9 cellular contexts compared by ENCODE assay signal in genomic region chr5:80481019-80481893, GRCh38. TPM values are rescaled to one million over a fixed set of nuclear protein-coding genes. Genes with fewer than 3 reads are reported as not detected.
DNase-seq lines count a peak whose midpoint lies in the region; ATAC-seq, FAIRE-seq and TF ChIP-seq lines count a peak whose summit lies in the region.
"Had no signal": no experiment of that assay in that cellular context is flagged by ENCODE, and none has a peak within 500 bp of the region (broad histone marks: within the 10 kb centered on the region; RNA-seq: fewer than 3 reads in every experiment).

No MANE protein-coding gene starts in this region.

- H3K4me1 Mint-ChIP-seq in CD14-positive monocyte (peaks cover 8% of the 10 kb centered on the region), natural killer cell (no peaks in the 10 kb centered on the region)
- H3K4me1 Mint-ChIP-seq in effector memory CD8-positive, alpha-beta T cell (ENCODE audit: low read depth in 2 of 2) = no peaks in the 10 kb centered on the region

- no peaks in the 10 kb centered on the region for H3K36me3 ChIP-seq in KMS-11 (ENCODE audit: insufficient read depth)
- no peaks in the 10 kb centered on the region for H3K36me3 ChIP-seq in effector memory CD4-positive, alpha-beta T cell (ENCODE audit: control insufficient read depth, insufficient read depth, low read length)

- no peak overlapping the region for H3K4me3 ChIP-seq in KMS-11 (IDR thresholded peaks at IDR 0.05; ENCODE audit: insufficient read depth, low read depth, low read length)
- H3K4me3 ChIP-seq in effector memory CD4-positive, alpha-beta T cell (ENCODE audit: insufficient read depth, low read depth, low read length, poor library complexity, severe bottlenecking) = no peak overlapping the region

- H3K9ac ChIP-seq in KMS-11 = no peak overlapping the region

- H3K27me3 Mint-ChIP-seq in CD14-positive monocyte (ENCODE audit: low read depth in 3 of 3) (no peaks in the 10 kb centered on the region), natural killer cell (ENCODE audit: low read depth in 2 of 2) (peaks cover 0 to under 1% of the 10 kb centered on the region in 2 donors)
- H3K27me3 Mint-ChIP-seq in effector memory CD8-positive, alpha-beta T cell = peaks cover 6 to 10% of the 10 kb centered on the region in 2 donors

- H3K27me3 ChIP-seq in KMS-11 (ENCODE audit: insufficient read depth, low read depth) = no peaks in the 10 kb centered on the region
- H3K27me3 ChIP-seq in effector memory CD4-positive, alpha-beta T cell (replicated peaks; ENCODE audit: control insufficient read depth, insufficient read depth, low read length, poor library complexity, severe bottlenecking) = no peaks in the 10 kb centered on the region

- peak; percentile 52 for ATAC-seq in effector memory CD8-positive, alpha-beta T cell (replicated peaks)
- ATAC-seq in natural killer cell (peak in 2 of 3 donors; percentile 70 to 76), GM21825 (IDR thresholded peaks at IDR 0.05; ENCODE audit: unreplicated experiment) (no peak)

- DNase-seq in CD14-positive monocyte (ENCODE audit: low spot score) (peak; percentile 55), GM18507 (ENCODE audit: extremely low spot score, insufficient read length, low read depth) (peak; percentile 7), SKM-1 treated with dmso at 0.1 percent for 144 hours (lab: John Stamatoyannopoulos, UW; ENCODE audit: unreplicated experiment) (peak; percentile 63), natural killer cell (no peak)
- DNase-seq in effector memory CD8-positive, alpha-beta T cell = no peak
- no peak for DNase-seq in effector memory CD4-positive, alpha-beta T cell

- no peaks in the 10 kb centered on the region for H4K20me1 ChIP-seq in KMS-11 (ENCODE audit: insufficient read depth)

- H3K27ac Mint-ChIP-seq in CD14-positive monocyte (peak overlapping the region in 2 of 7 donors; percentile 1 to 44), natural killer cell (no peak overlapping the region)
- no peak overlapping the region for H3K27ac Mint-ChIP-seq in effector memory CD8-positive, alpha-beta T cell
- H3K27ac Mint-ChIP-seq: natural killer cell treated with Interleukin-12 subunit alpha and Interleukin-12 subunit beta and Interleukin-15 and Interleukin-18, amount 100 ng/mL, for 72 hours had no signal

- H3K4me1 ChIP-seq in KMS-11 (ENCODE audit: low read depth, poor library complexity, severe bottlenecking) = peaks cover 16% of the 10 kb centered on the region
- no peaks in the 10 kb centered on the region for H3K4me1 ChIP-seq in effector memory CD4-positive, alpha-beta T cell (ENCODE audit: control insufficient read depth, insufficient read depth, low read length, poor library complexity, severe bottlenecking)

- H3K4me2 ChIP-seq in KMS-11 = no peak overlapping the region

- H3K9me3 Mint-ChIP-seq in CD14-positive monocyte = peaks cover 6 to 19% (median 13%) of the 10 kb centered on the region in 7 donors
- peaks cover 5 to 8% of the 10 kb centered on the region in 2 donors for H3K9me3 Mint-ChIP-seq in effector memory CD8-positive, alpha-beta T cell
- H3K9me3 Mint-ChIP-seq in natural killer cell = peaks cover 5 to 8% of the 10 kb centered on the region in 2 donors

- no peak overlapping the region for H2AFZ ChIP-seq in KMS-11 (ENCODE audit: low read depth)

- H3K36me3 Mint-ChIP-seq in CD14-positive monocyte (peaks cover 33 to 40% of the 10 kb centered on the region in 2 donors), natural killer cell (peaks cover 18% of the 10 kb centered on the region)
- H3K36me3 Mint-ChIP-seq in effector memory CD8-positive, alpha-beta T cell (ENCODE audit: insufficient read depth) = no peaks in the 10 kb centered on the region

- no peak overlapping the region for H3K4me3 Mint-ChIP-seq in CD14-positive monocyte
- no peak overlapping the region for H3K4me3 Mint-ChIP-seq in effector memory CD8-positive, alpha-beta T cell
- H3K4me3 Mint-ChIP-seq in natural killer cell = no peak overlapping the region
- H3K4me3 Mint-ChIP-seq: natural killer cell treated with Interleukin-12 subunit alpha and Interleukin-12 subunit beta and Interleukin-15 and Interleukin-18, amount 100 ng/mL, for 72 hours had no signal

- TF ChIP-seq CTCF in CD14-positive monocyte (IDR thresholded peaks at IDR 0.05) (peak; percentile 79), KMS-11 (conservative IDR thresholded peaks at IDR 0.05; ENCODE audit: low read depth, low read length) (peak; percentile 86), natural killer cell (IDR thresholded peaks at IDR 0.05) (peak; percentile 24)

- no peaks in the 10 kb centered on the region for H3K9me3 ChIP-seq in effector memory CD4-positive, alpha-beta T cell (ENCODE audit: control insufficient read depth, low read length)

- intact Hi-C loops in CD14-positive monocyte (cut with micrococcal nuclease) = loop anchor here (5.0 to 10.0 kb wide), 3 partner anchors 66 to 194 kb away; no protein-coding TSS in a partner anchor
- intact Hi-C loops in natural killer cell (cut with micrococcal nuclease) = loop anchor here (5.0 kb wide), 1 partner anchor 191 kb away; no protein-coding TSS in a partner anchor

- no peak overlapping the region for H3K27ac ChIP-seq in KMS-11
- H3K27ac ChIP-seq in effector memory CD4-positive, alpha-beta T cell (ENCODE audit: insufficient read depth, low read length, poor library complexity, severe bottlenecking) = no peak overlapping the region

- H3K79me2 ChIP-seq in KMS-11 (ENCODE audit: insufficient read depth, low read depth) = no peaks in the 10 kb centered on the region

- peak; percentile 71 for FAIRE-seq in GM18507 (lab: Jason Lieb, UNC)

RNA-seq across cellular contexts. Expression of gene FAM151B, which starts 6.6 kb away (rescaled TPM):
- polyA plus RNA-seq in CD14-positive monocyte = 1 to 10 TPM; 3.2 to 4.5 TPM
- total RNA-seq in natural killer cell = under 1 TPM; 0.21 to 0.45 (median 0.43) TPM

Comparison
In these comparisons a context has a peak if more than half of its experiments do, and no peak if none do; other contexts are left out.
1. DNase-seq: peak in CD14-positive monocyte (single experiment), GM18507 (single experiment) and SKM-1 treated with dmso at 0.1 percent for 144 hours (single experiment); none in effector memory CD8-positive, alpha-beta T cell (0 of 3), natural killer cell (single experiment) and effector memory CD4-positive, alpha-beta T cell (0 of 3).
2. CTCF ChIP-seq: peak in every context shown above with its lines; median percentile 86 in KMS-11; 79 in CD14-positive monocyte; 24 in natural killer cell.